In genomic region chr7:100483101-100483727, GRCh38 we compare ENCODE assay signal across 8 cellular contexts. TPM values are rescaled to one million over a fixed set of nuclear protein-coding genes. Genes with fewer than 3 reads are reported as not detected.
A peak's percentile ranks its signal among the peaks of the same experiment; 100 is the strongest.
DNase-seq lines count a peak whose midpoint lies in the region; ATAC-seq and TF ChIP-seq lines count a peak whose summit lies in the region.

No MANE protein-coding gene starts in this region.

- DNase-seq in G401 (ENCODE audit: low spot score) (peak; percentile 44), HCT116 (ENCODE audit: low read depth, low spot score) (no peak), NCI-H1105 (lab: John Stamatoyannopoulos, UW) (peak; percentile 38), dedifferentiated amniotic fluid mesenchymal stem cell (ENCODE audit: extremely low spot score) (peak; percentile 16), right lobe of liver (peak; percentile 71 to 74 (median 73)), NCI-H2029 treated with DMSO at 0.1 percent for 48 hours (lab: John Stamatoyannopoulos, UW) (no peak)
- DNase-seq in activated CD4-positive, alpha-beta T cell treated with anti-CD3 and anti-CD28 coated beads, Interleukin-2, amount 50 U/mL, for 1 hour = peak; percentile 80
- DNase-seq in stimulated activated CD4-positive, alpha-beta T cell treated with anti-CD3 and anti-CD28 coated beads, Interleukin-4, amount 100 ng/mL, for 4 hours = peak; percentile 74 to 83

- TF ChIP-seq POLR2A in HCT116 (IDR thresholded peaks at IDR 0.05; ENCODE audit: borderline replicate concordance, extremely low read depth, insufficient read depth, insufficient read length) (no peak), right lobe of liver (IDR thresholded peaks at IDR 0.05) (no peak)

- H3K36me3 ChIP-seq in HCT116 (ENCODE audit: control insufficient read depth in 1 of 2, insufficient read depth in 2 of 2, low read length in 2 of 2) (no peaks in the 10 kb centered on the region), right lobe of liver (no peaks in the 10 kb centered on the region)

- H2AFZ ChIP-seq in HCT116 (ENCODE audit: low read depth, low read length, poor library complexity, severe bottlenecking) = no peak overlapping the region

- H3K4me2 ChIP-seq in HCT116 (ENCODE audit: low read length) = peak overlapping the region; percentile 88

- intact Hi-C loops in HCT116 (cut with micrococcal nuclease) (no loop called here), right lobe of liver (cut with DNase I) (no loop called here)

- RAD21 ChIA-PET in HCT116 (lab: Charles Lee; ENCODE audit: low non-redundant PET in 1 of 2, low total read pairs in 2 of 2, uncharacterized antibody in 2 of 2, unreplicated experiment in 2 of 2) = interaction anchor here in 1 of 2 experiments (1.0 kb wide), 1 partner anchor 77 kb away, joined by 6 read pairs; no protein-coding TSS in a partner anchor

- no peak for TF ChIP-seq RAD21 in HCT116 (IDR thresholded peaks at IDR 0.05; ENCODE audit: low read depth)

- H4K20me1 ChIP-seq in HCT116 (ENCODE audit: insufficient read depth) = no peaks in the 10 kb centered on the region

- H3K27ac ChIP-seq in HCT116 (ENCODE audit: low read depth, low read length) = peak overlapping the region; percentile 77; the same call in 1 of the 2 replicates
- peak overlapping the region in 1 of 3 donors; percentile 18 for H3K27ac ChIP-seq in right lobe of liver

- H3K9ac ChIP-seq in HCT116 (ENCODE audit: low read length) = peak overlapping the region; percentile 56

- POLR2A ChIA-PET in HCT116 (lab: Charles Lee) = interaction anchor here (0.6 kb wide), 1 partner anchor 23 kb away, joined by 3 read pairs; no protein-coding TSS in a partner anchor

- peak overlapping the region; percentile 52 to 67 for H3K4me3 ChIP-seq in HCT116 (replicated peaks in 1 of 2; ENCODE audit: low read depth in 1 of 2, low read length in 2 of 2)
- H3K4me3 ChIP-seq in right lobe of liver = peak overlapping the region; percentile 53 to 63 (median 53)

- no peaks in the 10 kb centered on the region for H3K9me2 ChIP-seq in HCT116 (ENCODE audit: insufficient read depth)

- 0% methylated on average over 3 of the region's 79 CpGs for WGBS in right lobe of liver (ENCODE audit: insufficient coverage, low coverage, low lambda C conversion rate, missing lambda C conversion rate)

- H3K9me3 ChIP-seq in HCT116 (ENCODE audit: control insufficient read depth in 1 of 2, insufficient read depth in 1 of 2, low read depth in 1 of 2, low read length in 2 of 2) (no peaks in the 10 kb centered on the region), right lobe of liver (no peaks in the 10 kb centered on the region)

- H3K27me3 ChIP-seq in HCT116 (ENCODE audit: insufficient read depth, low read length) (no peaks in the 10 kb centered on the region), right lobe of liver (no peaks in the 10 kb centered on the region)

- ATAC-seq in HCT116 (peak; percentile 67), right lobe of liver (peak; percentile 64 to 70 (median 67))

- peak in 2 of 3 experiments; percentile 70; a peak in 4 of 6 replicates for TF ChIP-seq CTCF in HCT116 (IDR thresholded peaks at IDR 0.05 in 2 of 3, conservative IDR thresholded peaks at IDR 0.05 in 1 of 3; ENCODE audit: borderline replicate concordance in 1 of 3, insufficient read depth in 1 of 3, low read depth in 2 of 3, low read length in 2 of 3)
- TF ChIP-seq CTCF in right lobe of liver (IDR thresholded peaks at IDR 0.05) = peak; percentile 77 to 99 (median 90)

- H3K79me2 ChIP-seq in HCT116 (ENCODE audit: insufficient read depth, low read length) = peaks cover 6% of the 10 kb centered on the region; the same call in 1 of the 2 replicates

- in situ Hi-C loops in G401 (cut with HindIII; ENCODE audit: low sequenced_read_pairs) = no loop called here

- CTCF ChIA-PET in HCT116 (lab: Charles Lee) = interaction anchor here (1.1 to 2.6 kb wide), 5 partner anchors 14 to 76 kb away, joined by 4 to 11 read pairs (median 5); no protein-coding TSS in a partner anchor

- H3K4me1 ChIP-seq in HCT116 (ENCODE audit: control insufficient read depth in 1 of 2, insufficient read depth in 2 of 2, low read length in 2 of 2) (peaks cover 14 to 58% of the 10 kb centered on the region in 2 experiments), right lobe of liver (peaks cover 0 to 13% (median 3%) of the 10 kb centered on the region in 4 donors)

- BruUV-seq in HCT116 (replicated peaks; lab: Mats Ljungman, UMichigan) = no TSS peak

TF ChIP-seq in HCT116, 20 proteins besides CTCF, POLR2A, EP300 and RAD21:
- TF ChIP-seq CEBPB (IDR thresholded peaks at IDR 0.05; ENCODE audit: low read depth) (no peak), POLR2AphosphoS5 (IDR thresholded peaks at IDR 0.05; ENCODE audit: low read depth, low read length) (peak; percentile 36; the same call in 1 of the 2 replicates)

RNA-seq across cellular contexts. Expression of gene NYAP1, which starts 0.5 kb away (rescaled TPM):
- 17.3 and 23.0 TPM in 2 replicates for total RNA-seq in G401 (2014; rRNA removed; shearing (Covaris generic))
- total RNA-seq in HCT116 (2021; ENCODE audit: unreplicated experiment) = 6.7 TPM
- polyA plus RNA-seq in HCT116 (2012) = 4.7 and 5.0 TPM in 2 replicates
- total RNA-seq in right lobe of liver = under 1 TPM; 0.06 to 0.74 (median 0.32) TPM

RNA-seq across cellular contexts. Expression of gene TSC22D4, which starts 4.2 kb away (rescaled TPM):
- total RNA-seq in G401 (2014; rRNA removed; shearing (Covaris generic)) = 80.1 and 118 TPM in 2 replicates
- total RNA-seq in HCT116 (2021; ENCODE audit: unreplicated experiment) (36.9 TPM), right lobe of liver (10 to 100 TPM; 12.5 to 20.5 (median 17.0) TPM)
- polyA plus RNA-seq in HCT116 (2012) = 24.9 and 27.4 TPM in 2 replicates

RNA-seq across cellular contexts. Expression of gene SPACDR, which starts 19.2 kb away (rescaled TPM):
- not detected in 2 replicates for total RNA-seq in G401 (2014; rRNA removed; shearing (Covaris generic))
- 1.7 TPM for total RNA-seq in HCT116 (2021; ENCODE audit: unreplicated experiment)
- polyA plus RNA-seq in HCT116 (2012) = 1.1 TPM in 2 replicates
- total RNA-seq in right lobe of liver = not detected

RNA-seq across cellular contexts. Expression of gene PPP1R35, which starts 46.9 kb away (rescaled TPM):
- total RNA-seq in G401 (2014; rRNA removed; shearing (Covaris generic)) = 56.1 and 59.4 TPM in 2 replicates
- total RNA-seq in HCT116 (2021; ENCODE audit: unreplicated experiment) = 68.7 TPM
- 59.9 and 65.2 TPM in 2 replicates for polyA plus RNA-seq in HCT116 (2012)
- 10 to 100 TPM in 5 of 6 experiments, 1 to 10 TPM in 1; 9.8 to 26.8 (median 13.2) TPM for total RNA-seq in right lobe of liver

RNA-seq across cellular contexts. Expression of gene MEPCE, which starts 53.6 kb away (rescaled TPM):
- 42.5 and 57.7 TPM in 2 replicates for total RNA-seq in G401 (2014; rRNA removed; shearing (Covaris generic))
- total RNA-seq in HCT116 (2021; ENCODE audit: unreplicated experiment) (44.4 TPM), right lobe of liver (10 to 100 TPM; 17.1 to 25.1 (median 20.7) TPM)
- 47.4 and 51.6 TPM in 2 replicates for polyA plus RNA-seq in HCT116 (2012)

Comparison
In these comparisons a context has a peak if more than half of its experiments do, and no peak if none do; other contexts are left out.
1. DNase-seq: peak in G401 (single experiment), NCI-H1105 (single experiment), activated CD4-positive, alpha-beta T cell treated with anti-CD3 and anti-CD28 coated beads, Interleukin-2, amount 50 U/mL, for 1 hour (single experiment), dedifferentiated amniotic fluid mesenchymal stem cell (single experiment), right lobe of liver (3 of 3) and stimulated activated CD4-positive, alpha-beta T cell treated with anti-CD3 and anti-CD28 coated beads, Interleukin-4, amount 100 ng/mL, for 4 hours (2 of 2); none in HCT116 (single experiment) and NCI-H2029 treated with DMSO at 0.1 percent for 48 hours (single experiment).